In genomic region chr3:8996681-8997121, GRCh38 we compare ENCODE assay signal across 9 cellular contexts. TPM values are rescaled to one million over a fixed set of nuclear protein-coding genes. Genes with fewer than 3 reads are reported as not detected.
DNase-seq lines count a peak whose midpoint lies in the region; ATAC-seq and TF ChIP-seq lines count a peak whose summit lies in the region.
"Had no signal": no experiment of that assay in that cellular context is flagged by ENCODE, and none has a peak within 500 bp of the region (broad histone marks: within the 10 kb centered on the region; RNA-seq: fewer than 3 reads in every experiment).

No MANE protein-coding gene starts in this region.

- H3K9me3 ChIP-seq in HCT116 (ENCODE audit: control insufficient read depth in 1 of 2, insufficient read depth in 1 of 2, low read depth in 1 of 2, low read length in 2 of 2) (no peaks in the 10 kb centered on the region), left lung (no peaks in the 10 kb centered on the region)

- TF ChIP-seq RAD21 in HCT116 (IDR thresholded peaks at IDR 0.05; ENCODE audit: low read depth): no peak

- CTCF ChIA-PET in HCT116 (lab: Charles Lee): interaction anchor here (1.4 kb wide), 1 partner anchor 9 kb away, joined by 5 read pairs; no protein-coding TSS in a partner anchor

- H3K4me1 ChIP-seq in HCT116 (ENCODE audit: control insufficient read depth in 1 of 2, insufficient read depth in 2 of 2, low read length in 2 of 2): no peaks in the 10 kb centered on the region
- no peaks in the 10 kb centered on the region for H3K4me1 ChIP-seq in left lung

- TF ChIP-seq POLR2A in HCT116 (IDR thresholded peaks at IDR 0.05; ENCODE audit: borderline replicate concordance, extremely low read depth, insufficient read depth, insufficient read length): no peak

- H3K27me3 ChIP-seq in HCT116 (ENCODE audit: insufficient read depth, low read length) (peaks cover 5% of the 10 kb centered on the region; the same call in 1 of the 2 replicates), left lung (no peaks in the 10 kb centered on the region)

- TF ChIP-seq CTCF in HCT116 (IDR thresholded peaks at IDR 0.05 in 2 of 3, conservative IDR thresholded peaks at IDR 0.05 in 1 of 3; ENCODE audit: borderline replicate concordance in 1 of 3, insufficient read depth in 1 of 3, low read depth in 2 of 3, low read length in 2 of 3) (no peak), left lung (IDR thresholded peaks at IDR 0.05) (no peak)

- RAD21 ChIA-PET in HCT116 (lab: Charles Lee; ENCODE audit: low non-redundant PET in 1 of 2, low total read pairs in 2 of 2, uncharacterized antibody in 2 of 2, unreplicated experiment in 2 of 2): no interaction called here

- no TSS peak for BruUV-seq in HCT116 (replicated peaks; lab: Mats Ljungman, UMichigan)

- POLR2A ChIA-PET in HCT116 (lab: Charles Lee): no interaction called here

- H3K36me3 ChIP-seq in HCT116 (ENCODE audit: control insufficient read depth in 1 of 2, insufficient read depth in 2 of 2, low read length in 2 of 2) (no peaks in the 10 kb centered on the region), left lung (no peaks in the 10 kb centered on the region)

- H2AFZ ChIP-seq in HCT116 (ENCODE audit: low read depth, low read length, poor library complexity, severe bottlenecking): no peak overlapping the region

- H4K20me1 ChIP-seq in HCT116 (ENCODE audit: insufficient read depth): no peaks in the 10 kb centered on the region

- no peak overlapping the region for H3K27ac ChIP-seq in HCT116 (ENCODE audit: low read depth, low read length)
- H3K27ac ChIP-seq in left lung: peak overlapping the region in 1 of 2 donors; percentile 10

- no peak for DNase-seq in HCT116 (ENCODE audit: low read depth, low spot score)
- DNase-seq in dermis blood vessel endothelial cell: peak; percentile 17
- no peak for DNase-seq in left lung
- peak; percentile 79 for DNase-seq in stromal cell of bone marrow (ENCODE audit: low read depth)
- no peak for DNase-seq in NCI-H187 (lab: John Stamatoyannopoulos, UW)
- DNase-seq in NCI-H526 (lab: John Stamatoyannopoulos, UW): no peak
- DNase-seq: KBM-7 had no signal

- ATAC-seq in HCT116: peak; percentile 36; the same call in 1 of the 2 replicates
- ATAC-seq in left lung: peak; percentile 66
- no peak for ATAC-seq in HG03025 (IDR thresholded peaks at IDR 0.05; ENCODE audit: low FRiP score, unreplicated experiment)
- no peak for ATAC-seq in HG03045 (IDR thresholded peaks at IDR 0.05; ENCODE audit: unreplicated experiment)

- intact Hi-C loops in HCT116 (cut with micrococcal nuclease): no loop called here
- intact Hi-C loops in left lung (cut with DNase I): no loop called here

- H3K9ac ChIP-seq in HCT116 (ENCODE audit: low read length): no peak overlapping the region

- H3K79me2 ChIP-seq in HCT116 (ENCODE audit: insufficient read depth, low read length): no peaks in the 10 kb centered on the region

- no peaks in the 10 kb centered on the region for H3K9me2 ChIP-seq in HCT116 (ENCODE audit: insufficient read depth)

- H3K4me3 ChIP-seq in HCT116 (replicated peaks in 1 of 2; ENCODE audit: low read depth in 1 of 2, low read length in 2 of 2): no peak overlapping the region
- no peak overlapping the region for H3K4me3 ChIP-seq in left lung

- no peak overlapping the region for H3K4me2 ChIP-seq in HCT116 (ENCODE audit: low read length)

TF ChIP-seq in HCT116, 20 proteins besides CTCF, POLR2A, EP300 and RAD21:
- no peak for TF ChIP-seq CEBPB (IDR thresholded peaks at IDR 0.05; ENCODE audit: low read depth)
- no peak for TF ChIP-seq EZH2phosphoT487 (IDR thresholded peaks at IDR 0.05; ENCODE audit: borderline replicate concordance)
- no peak for TF ChIP-seq ELF1 (IDR thresholded peaks at IDR 0.05; ENCODE audit: borderline replicate concordance, low read depth)
- no peak for TF ChIP-seq FOSL1 (IDR thresholded peaks at IDR 0.05; ENCODE audit: low read depth)
- TF ChIP-seq YY1 (IDR thresholded peaks at IDR 0.05; ENCODE audit: extremely low read depth, insufficient replicate concordance, low read depth, low read length): no peak
- no peak for TF ChIP-seq REST (IDR thresholded peaks at IDR 0.05; ENCODE audit: low read depth)
- no peak for TF ChIP-seq SRF (IDR thresholded peaks at IDR 0.05; ENCODE audit: low read depth)
- TF ChIP-seq MAX (IDR thresholded peaks at IDR 0.05): no peak
- TF ChIP-seq ZBTB33 (IDR thresholded peaks at IDR 0.05; ENCODE audit: extremely low read depth, insufficient replicate concordance, low read length): no peak
- TF ChIP-seq ZFX (IDR thresholded peaks at IDR 0.05): no peak
- no peak for TF ChIP-seq CBX3 (IDR thresholded peaks at IDR 0.05; ENCODE audit: low read depth)
- no peak for TF ChIP-seq POLR2AphosphoS5 (IDR thresholded peaks at IDR 0.05; ENCODE audit: low read depth, low read length)
- no peak for TF ChIP-seq EGR1 (IDR thresholded peaks at IDR 0.05; ENCODE audit: low read depth)
- TF ChIP-seq TCF7L2 (IDR thresholded peaks at IDR 0.05; ENCODE audit: borderline replicate concordance, extremely low read depth, insufficient read depth, insufficient read length): no peak
- no peak for TF ChIP-seq ATF3 (IDR thresholded peaks at IDR 0.05)
- no peak for TF ChIP-seq SIN3A (IDR thresholded peaks at IDR 0.05; ENCODE audit: low read depth)
- TF ChIP-seq JUND (IDR thresholded peaks at IDR 0.05): no peak

RNA-seq across cellular contexts. Expression of gene RAD18, which starts 33.4 kb away (rescaled TPM):
- total RNA-seq in HCT116 (2021; ENCODE audit: unreplicated experiment): 28.7 TPM
- 3.2 and 4.7 TPM in 2 replicates for polyA plus RNA-seq in HCT116 (2012)
- 8.3 and 14.8 TPM in 2 replicates for total RNA-seq in dermis blood vessel endothelial cell
- total RNA-seq in left lung: 10 to 100 TPM; 13.0 to 13.1 TPM

Comparison
In these comparisons a context has a peak if more than half of its experiments do, and no peak if none do; other contexts are left out.
1. ATAC-seq: peak in HCT116 (single experiment) and left lung (single experiment); none in HG03025 (single experiment) and HG03045 (single experiment).
2. DNase-seq: peak in dermis blood vessel endothelial cell (single experiment) and stromal cell of bone marrow (single experiment); none in HCT116 (single experiment), left lung (0 of 2), NCI-H187 (0 of 2) and NCI-H526 (0 of 2).